ENCODE assay signal across 8 cellular contexts in genomic region chr5:112186401-112186990, GRCh38.
DNase-seq lines count a peak whose midpoint lies in the region; ATAC-seq, FAIRE-seq and TF ChIP-seq lines count a peak whose summit lies in the region.

No MANE protein-coding gene starts in this region.

- no peak overlapping the region for H3K27ac ChIP-seq in K562 (ENCODE audit: extremely low read depth, low read depth, low read length)
- no peak overlapping the region for H3K27ac ChIP-seq in liver (ENCODE audit: low read depth in 1 of 2, low read length in 2 of 2)

- peak; percentile 26 to 32; a peak in 2 of 4 replicates for TF ChIP-seq RAD21 in K562 (CRISPR knock-in tag; conservative IDR thresholded peaks at IDR 0.05 in 1 of 2, IDR thresholded peaks at IDR 0.05 in 1 of 2)
- TF ChIP-seq RAD21 in liver (IDR thresholded peaks at IDR 0.05): peak; percentile 42 to 67

- H3K4me2 ChIP-seq in K562 (ENCODE audit: insufficient read depth, low read length): no peak overlapping the region

- no peak for TF ChIP-seq POLR2A in K562 (conservative IDR thresholded peaks at IDR 0.05)

- DNase-seq in ELR (ENCODE audit: low read depth) (peak; percentile 61), NCI-H146 treated with DMSO at 0.1 percent for 48 hours (lab: John Stamatoyannopoulos, UW; ENCODE audit: unreplicated experiment) (peak; percentile 27), K562 (ENCODE audit: extremely low read depth in 1 of 4, low spot score in 3 of 4) (peak in 2 of 4 experiments; percentile 21 to 58), GM19238 (ENCODE audit: insufficient read length, low spot score) (no peak), NCI-H2107 treated with DMSO at 0.1 percent for 48 hours (lab: John Stamatoyannopoulos, UW; ENCODE audit: unreplicated experiment) (no peak)

- FAIRE-seq in A204.1 (lab: Jason Lieb, UNC): peak; percentile 57
- peak; percentile 40 for FAIRE-seq in K562 (lab: Jason Lieb, UNC)

- CTCF ChIA-PET in K562 (lab: Yijun Ruan, JAX; ENCODE audit: low intra/inter-chr PET ratio): no interaction called here

- H3K9me1 ChIP-seq in K562 (ENCODE audit: control insufficient read depth, insufficient read depth, low read length): no peaks in the 10 kb centered on the region

- H3K36me3 ChIP-seq in K562 (ENCODE audit: control insufficient read depth, insufficient read depth, low read length) (no peaks in the 10 kb centered on the region), liver (ENCODE audit: control insufficient read depth in 4 of 4, insufficient read depth in 3 of 4, low read depth in 1 of 4, low read length in 3 of 4) (no peaks in the 10 kb centered on the region)

- H3K9ac ChIP-seq in K562 (ENCODE audit: insufficient read depth in 1 of 2, low read depth in 2 of 2, low read length in 2 of 2) (no peak overlapping the region), liver (ENCODE audit: low read depth in 1 of 2, low read length in 2 of 2) (no peak overlapping the region)

- no peak for TF ChIP-seq EP300 in K562 (IDR thresholded peaks at IDR 0.05; ENCODE audit: low read length)

- ATAC-seq in K562: peak; percentile 81
- no peak for ATAC-seq in HG03442 (IDR thresholded peaks at IDR 0.05; ENCODE audit: unreplicated experiment)

- WGBS in K562 (ENCODE audit: insufficient coverage, low coverage, missing lambda C conversion rate): under 1% methylated on average over 4 of the region's 4 CpGs
- 68% methylated on average over 4 of the region's 4 CpGs for WGBS in liver

- H3K4me1 ChIP-seq in K562 (replicated peaks in 1 of 2; ENCODE audit: control insufficient read depth in 2 of 2, insufficient read depth in 2 of 2, low read length in 2 of 2) (no peaks in the 10 kb centered on the region), liver (ENCODE audit: control insufficient read depth in 4 of 4, insufficient read depth in 4 of 4, low read length in 3 of 4) (no peaks in the 10 kb centered on the region)

- intact Hi-C loops in K562 (cut with micrococcal nuclease): no loop called here

- no peaks in the 10 kb centered on the region for H4K20me1 ChIP-seq in K562 (replicated peaks; ENCODE audit: control insufficient read depth, insufficient read depth, low read length)

- in situ Hi-C loops in K562 (cut with MboI): no loop called here

- H3K27me3 ChIP-seq in K562 (ENCODE audit: control insufficient read depth in 2 of 2, insufficient read depth in 2 of 2, low read length in 2 of 2) (peaks cover 0 to 4% of the 10 kb centered on the region in 2 experiments; a peak in 3 of 5 replicates), liver (ENCODE audit: control insufficient read depth in 4 of 4, insufficient read depth in 4 of 4, low read length in 3 of 4) (no peaks in the 10 kb centered on the region)

- POLR2A ChIA-PET in K562 (lab: Yijun Ruan, JAX): no interaction called here

- H3K79me2 ChIP-seq in K562 (ENCODE audit: control insufficient read depth, insufficient read depth, low read length): no peaks in the 10 kb centered on the region

- peak; percentile 25 to 67 (median 58); a peak in 5 of 6 replicates for TF ChIP-seq CTCF in K562 (IDR thresholded peaks at IDR 0.05 in 2 of 3, conservative IDR thresholded peaks at IDR 0.05 in 1 of 3; ENCODE audit: insufficient read depth in 2 of 3, low read depth in 1 of 3, low read length in 3 of 3)
- peak; percentile 43 for TF ChIP-seq CTCF in liver (IDR thresholded peaks at IDR 0.05; ENCODE audit: low read depth, low read length, missing input control)

- H3K9me3 ChIP-seq in K562 (replicated peaks; ENCODE audit: control insufficient read depth, insufficient read depth, low read depth, low read length): no peaks in the 10 kb centered on the region
- H3K9me3 ChIP-seq in liver (ENCODE audit: control insufficient read depth in 4 of 4, low read length in 3 of 4): no peaks in the 10 kb centered on the region

- no TSS peak for BruUV-seq in K562 (replicated peaks; lab: Mats Ljungman, UMichigan)

- H2AFZ ChIP-seq in K562 (ENCODE audit: low read depth, low read length): no peak overlapping the region

- no peak overlapping the region for H3K4me3 ChIP-seq in K562
- H3K4me3 ChIP-seq in liver (ENCODE audit: low read depth in 1 of 3, low read length in 3 of 3): no peak overlapping the region

TF ChIP-seq in K562, 482 proteins besides CTCF, POLR2A, EP300 and RAD21 (continues in another document):
- TF ChIP-seq HNRNPK (IDR thresholded peaks at IDR 0.05; ENCODE audit: low read depth, low read length, poor library complexity, severe bottlenecking) (no peak), RBM39 (optimal IDR thresholded peaks at IDR 0.05; ENCODE audit: low read depth, low read length) (no peak), EHMT2 (IDR thresholded peaks at IDR 0.05) (no peak), SMC3 (conservative IDR thresholded peaks at IDR 0.05; ENCODE audit: insufficient read depth, low read depth, low read length) (no peak), TCFL5 (CRISPR knock-in tag; conservative IDR thresholded peaks at IDR 0.05) (no peak), KDM2B (CRISPR knock-in tag; IDR thresholded peaks at IDR 0.05) (no peak)

TF ChIP-seq in liver, 16 proteins besides CTCF, POLR2A, EP300 and RAD21:
- TF ChIP-seq NR2F2 (IDR thresholded peaks at IDR 0.05) (no peak), SP1 (IDR thresholded peaks at IDR 0.05) (no peak), EGR1 (IDR thresholded peaks at IDR 0.05; ENCODE audit: low read depth in 2 of 2) (no peak)
TF ChIP-seq in liver: peak in this region for 0.

Comparison
In these comparisons a context has a peak if more than half of its experiments do, and no peak if none do; other contexts are left out.
1. DNase-seq: peak in ELR (single experiment) and NCI-H146 treated with DMSO at 0.1 percent for 48 hours (single experiment); none in GM19238 (single experiment) and NCI-H2107 treated with DMSO at 0.1 percent for 48 hours (single experiment).